ENCODE assay signal across 2 cellular contexts in the genomic region with DNA sequence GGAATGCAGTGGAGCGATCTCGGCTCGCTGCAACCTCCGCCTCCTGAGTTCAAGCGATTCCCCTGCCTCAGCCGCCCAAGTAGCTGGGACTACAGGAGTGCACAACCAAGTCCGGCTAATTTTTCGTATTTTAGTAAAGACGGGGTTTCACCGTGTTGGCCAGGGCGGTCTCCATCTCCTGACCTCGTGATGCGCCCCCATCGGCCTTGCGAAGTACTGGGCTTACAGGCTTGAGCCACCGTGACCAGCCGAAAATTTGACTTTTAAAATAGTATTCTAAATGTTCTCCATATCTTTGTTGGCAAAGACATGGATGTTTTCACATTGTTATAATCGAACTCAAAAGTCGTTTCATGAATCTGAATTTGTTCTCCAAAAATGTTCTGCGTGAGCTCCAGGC.
TF ChIP-seq lines count a peak whose summit lies in the region.

No MANE protein-coding gene starts in this region.

TF ChIP-seq in WTC11, 78 proteins besides CTCF, POLR2A, EP300 and RAD21:
- TF ChIP-seq JUN (CRISPR knock-in tag; IDR thresholded peaks at IDR 0.05) (no peak), TP53 (CRISPR knock-in tag; IDR thresholded peaks at IDR 0.05) (no peak), ZNF138 (CRISPR knock-in tag; conservative IDR thresholded peaks at IDR 0.05) (no peak)
- TF ChIP-seq, protein P1, sequence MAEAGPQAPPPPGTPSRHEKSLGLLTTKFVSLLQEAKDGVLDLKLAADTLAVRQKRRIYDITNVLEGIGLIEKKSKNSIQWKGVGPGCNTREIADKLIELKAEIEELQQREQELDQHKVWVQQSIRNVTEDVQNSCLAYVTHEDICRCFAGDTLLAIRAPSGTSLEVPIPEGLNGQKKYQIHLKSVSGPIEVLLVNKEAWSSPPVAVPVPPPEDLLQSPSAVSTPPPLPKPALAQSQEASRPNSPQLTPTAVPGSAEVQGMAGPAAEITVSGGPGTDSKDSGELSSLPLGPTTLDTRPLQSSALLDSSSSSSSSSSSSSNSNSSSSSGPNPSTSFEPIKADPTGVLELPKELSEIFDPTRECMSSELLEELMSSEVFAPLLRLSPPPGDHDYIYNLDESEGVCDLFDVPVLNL (CRISPR knock-in tag; IDR thresholded peaks at IDR 0.05; ENCODE audit: borderline replicate concordance, low read depth): no peak
- TF ChIP-seq, protein P2, sequence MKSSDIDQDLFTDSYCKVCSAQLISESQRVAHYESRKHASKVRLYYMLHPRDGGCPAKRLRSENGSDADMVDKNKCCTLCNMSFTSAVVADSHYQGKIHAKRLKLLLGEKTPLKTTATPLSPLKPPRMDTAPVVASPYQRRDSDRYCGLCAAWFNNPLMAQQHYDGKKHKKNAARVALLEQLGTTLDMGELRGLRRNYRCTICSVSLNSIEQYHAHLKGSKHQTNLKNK (CRISPR knock-in tag; IDR thresholded peaks at IDR 0.05): no peak

TF ChIP-seq in H1, 55 proteins besides CTCF, POLR2A, EP300 and RAD21:
- TF ChIP-seq, protein P3, sequence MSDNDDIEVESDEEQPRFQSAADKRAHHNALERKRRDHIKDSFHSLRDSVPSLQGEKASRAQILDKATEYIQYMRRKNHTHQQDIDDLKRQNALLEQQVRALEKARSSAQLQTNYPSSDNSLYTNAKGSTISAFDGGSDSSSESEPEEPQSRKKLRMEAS (IDR thresholded peaks at IDR 0.05): no peak
- TF ChIP-seq SIX5 (IDR thresholded peaks at IDR 0.05; ENCODE audit: low read depth, low read length): no peak
- TF ChIP-seq BRCA1 (IDR thresholded peaks at IDR 0.05; ENCODE audit: low read depth, low read length): no peak
- no peak for TF ChIP-seq RFX5 (IDR thresholded peaks at IDR 0.05; ENCODE audit: borderline replicate concordance, low read depth, low read length)
- TF ChIP-seq, protein P4, sequence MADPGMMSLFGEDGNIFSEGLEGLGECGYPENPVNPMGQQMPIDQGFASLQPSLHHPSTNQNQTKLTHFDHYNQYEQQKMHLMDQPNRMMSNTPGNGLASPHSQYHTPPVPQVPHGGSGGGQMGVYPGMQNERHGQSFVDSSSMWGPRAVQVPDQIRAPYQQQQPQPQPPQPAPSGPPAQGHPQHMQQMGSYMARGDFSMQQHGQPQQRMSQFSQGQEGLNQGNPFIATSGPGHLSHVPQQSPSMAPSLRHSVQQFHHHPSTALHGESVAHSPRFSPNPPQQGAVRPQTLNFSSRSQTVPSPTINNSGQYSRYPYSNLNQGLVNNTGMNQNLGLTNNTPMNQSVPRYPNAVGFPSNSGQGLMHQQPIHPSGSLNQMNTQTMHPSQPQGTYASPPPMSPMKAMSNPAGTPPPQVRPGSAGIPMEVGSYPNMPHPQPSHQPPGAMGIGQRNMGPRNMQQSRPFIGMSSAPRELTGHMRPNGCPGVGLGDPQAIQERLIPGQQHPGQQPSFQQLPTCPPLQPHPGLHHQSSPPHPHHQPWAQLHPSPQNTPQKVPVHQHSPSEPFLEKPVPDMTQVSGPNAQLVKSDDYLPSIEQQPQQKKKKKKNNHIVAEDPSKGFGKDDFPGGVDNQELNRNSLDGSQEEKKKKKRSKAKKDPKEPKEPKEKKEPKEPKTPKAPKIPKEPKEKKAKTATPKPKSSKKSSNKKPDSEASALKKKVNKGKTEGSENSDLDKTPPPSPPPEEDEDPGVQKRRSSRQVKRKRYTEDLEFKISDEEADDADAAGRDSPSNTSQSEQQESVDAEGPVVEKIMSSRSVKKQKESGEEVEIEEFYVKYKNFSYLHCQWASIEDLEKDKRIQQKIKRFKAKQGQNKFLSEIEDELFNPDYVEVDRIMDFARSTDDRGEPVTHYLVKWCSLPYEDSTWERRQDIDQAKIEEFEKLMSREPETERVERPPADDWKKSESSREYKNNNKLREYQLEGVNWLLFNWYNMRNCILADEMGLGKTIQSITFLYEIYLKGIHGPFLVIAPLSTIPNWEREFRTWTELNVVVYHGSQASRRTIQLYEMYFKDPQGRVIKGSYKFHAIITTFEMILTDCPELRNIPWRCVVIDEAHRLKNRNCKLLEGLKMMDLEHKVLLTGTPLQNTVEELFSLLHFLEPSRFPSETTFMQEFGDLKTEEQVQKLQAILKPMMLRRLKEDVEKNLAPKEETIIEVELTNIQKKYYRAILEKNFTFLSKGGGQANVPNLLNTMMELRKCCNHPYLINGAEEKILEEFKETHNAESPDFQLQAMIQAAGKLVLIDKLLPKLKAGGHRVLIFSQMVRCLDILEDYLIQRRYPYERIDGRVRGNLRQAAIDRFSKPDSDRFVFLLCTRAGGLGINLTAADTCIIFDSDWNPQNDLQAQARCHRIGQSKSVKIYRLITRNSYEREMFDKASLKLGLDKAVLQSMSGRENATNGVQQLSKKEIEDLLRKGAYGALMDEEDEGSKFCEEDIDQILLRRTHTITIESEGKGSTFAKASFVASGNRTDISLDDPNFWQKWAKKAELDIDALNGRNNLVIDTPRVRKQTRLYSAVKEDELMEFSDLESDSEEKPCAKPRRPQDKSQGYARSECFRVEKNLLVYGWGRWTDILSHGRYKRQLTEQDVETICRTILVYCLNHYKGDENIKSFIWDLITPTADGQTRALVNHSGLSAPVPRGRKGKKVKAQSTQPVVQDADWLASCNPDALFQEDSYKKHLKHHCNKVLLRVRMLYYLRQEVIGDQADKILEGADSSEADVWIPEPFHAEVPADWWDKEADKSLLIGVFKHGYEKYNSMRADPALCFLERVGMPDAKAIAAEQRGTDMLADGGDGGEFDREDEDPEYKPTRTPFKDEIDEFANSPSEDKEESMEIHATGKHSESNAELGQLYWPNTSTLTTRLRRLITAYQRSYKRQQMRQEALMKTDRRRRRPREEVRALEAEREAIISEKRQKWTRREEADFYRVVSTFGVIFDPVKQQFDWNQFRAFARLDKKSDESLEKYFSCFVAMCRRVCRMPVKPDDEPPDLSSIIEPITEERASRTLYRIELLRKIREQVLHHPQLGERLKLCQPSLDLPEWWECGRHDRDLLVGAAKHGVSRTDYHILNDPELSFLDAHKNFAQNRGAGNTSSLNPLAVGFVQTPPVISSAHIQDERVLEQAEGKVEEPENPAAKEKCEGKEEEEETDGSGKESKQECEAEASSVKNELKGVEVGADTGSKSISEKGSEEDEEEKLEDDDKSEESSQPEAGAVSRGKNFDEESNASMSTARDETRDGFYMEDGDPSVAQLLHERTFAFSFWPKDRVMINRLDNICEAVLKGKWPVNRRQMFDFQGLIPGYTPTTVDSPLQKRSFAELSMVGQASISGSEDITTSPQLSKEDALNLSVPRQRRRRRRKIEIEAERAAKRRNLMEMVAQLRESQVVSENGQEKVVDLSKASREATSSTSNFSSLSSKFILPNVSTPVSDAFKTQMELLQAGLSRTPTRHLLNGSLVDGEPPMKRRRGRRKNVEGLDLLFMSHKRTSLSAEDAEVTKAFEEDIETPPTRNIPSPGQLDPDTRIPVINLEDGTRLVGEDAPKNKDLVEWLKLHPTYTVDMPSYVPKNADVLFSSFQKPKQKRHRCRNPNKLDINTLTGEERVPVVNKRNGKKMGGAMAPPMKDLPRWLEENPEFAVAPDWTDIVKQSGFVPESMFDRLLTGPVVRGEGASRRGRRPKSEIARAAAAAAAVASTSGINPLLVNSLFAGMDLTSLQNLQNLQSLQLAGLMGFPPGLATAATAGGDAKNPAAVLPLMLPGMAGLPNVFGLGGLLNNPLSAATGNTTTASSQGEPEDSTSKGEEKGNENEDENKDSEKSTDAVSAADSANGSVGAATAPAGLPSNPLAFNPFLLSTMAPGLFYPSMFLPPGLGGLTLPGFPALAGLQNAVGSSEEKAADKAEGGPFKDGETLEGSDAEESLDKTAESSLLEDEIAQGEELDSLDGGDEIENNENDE (IDR thresholded peaks at IDR 0.05; ENCODE audit: insufficient replicate concordance, low read length): no peak
- TF ChIP-seq JUN (IDR thresholded peaks at IDR 0.05; ENCODE audit: low read depth, low read length): no peak
- no peak for TF ChIP-seq GTF2F1 (IDR thresholded peaks at IDR 0.05; ENCODE audit: borderline replicate concordance, low read depth, low read length)
- TF ChIP-seq CHD1 (IDR thresholded peaks at IDR 0.05; ENCODE audit: low read depth, low read length): no peak
